Comparison of ENCODE assay signal across 1 cellular context in the genomic region with DNA sequence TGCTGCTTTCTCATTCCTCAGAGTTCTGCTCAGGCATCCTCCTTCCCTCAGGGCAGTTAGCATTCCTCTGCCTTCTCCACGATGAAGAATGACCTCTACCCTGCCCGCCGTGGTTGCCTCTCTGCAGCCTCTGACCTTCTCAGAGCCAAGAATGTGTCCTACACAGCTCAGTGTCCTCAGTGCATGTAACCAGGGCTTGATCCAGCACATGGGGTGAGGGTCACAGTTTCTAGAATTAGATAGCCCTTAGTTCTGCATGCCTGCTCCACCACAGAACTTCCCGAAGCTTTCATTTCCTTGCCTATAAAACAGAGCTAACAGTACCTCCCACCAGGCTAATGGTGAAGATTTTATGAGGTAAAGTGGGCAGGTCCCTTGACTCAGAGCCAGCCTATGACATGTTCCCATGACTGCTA.
TF ChIP-seq lines count a peak whose summit lies in the region.

No MANE protein-coding gene starts in this region.

TF ChIP-seq in HEK293, 187 proteins besides CTCF, POLR2A, EP300 and RAD21 (continued from another document):
- no peak for TF ChIP-seq HOXA7 (CRISPR knock-in tag; IDR thresholded peaks at IDR 0.05; ENCODE audit: borderline replicate concordance)
- TF ChIP-seq, protein P1, sequence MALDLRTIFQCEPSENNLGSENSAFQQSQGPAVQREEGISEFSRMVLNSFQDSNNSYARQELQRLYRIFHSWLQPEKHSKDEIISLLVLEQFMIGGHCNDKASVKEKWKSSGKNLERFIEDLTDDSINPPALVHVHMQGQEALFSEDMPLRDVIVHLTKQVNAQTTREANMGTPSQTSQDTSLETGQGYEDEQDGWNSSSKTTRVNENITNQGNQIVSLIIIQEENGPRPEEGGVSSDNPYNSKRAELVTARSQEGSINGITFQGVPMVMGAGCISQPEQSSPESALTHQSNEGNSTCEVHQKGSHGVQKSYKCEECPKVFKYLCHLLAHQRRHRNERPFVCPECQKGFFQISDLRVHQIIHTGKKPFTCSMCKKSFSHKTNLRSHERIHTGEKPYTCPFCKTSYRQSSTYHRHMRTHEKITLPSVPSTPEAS (tag by site-specific recombination; IDR thresholded peaks at IDR 0.05): no peak
- no peak for TF ChIP-seq ZBTB7A (tag by site-specific recombination; IDR thresholded peaks at IDR 0.05; ENCODE audit: low read depth)
- no peak for TF ChIP-seq HOXC10 (CRISPR knock-in tag; IDR thresholded peaks at IDR 0.05)
- no peak for TF ChIP-seq ZNF677 (tag by site-specific recombination; IDR thresholded peaks at IDR 0.05)
- TF ChIP-seq, protein P2, sequence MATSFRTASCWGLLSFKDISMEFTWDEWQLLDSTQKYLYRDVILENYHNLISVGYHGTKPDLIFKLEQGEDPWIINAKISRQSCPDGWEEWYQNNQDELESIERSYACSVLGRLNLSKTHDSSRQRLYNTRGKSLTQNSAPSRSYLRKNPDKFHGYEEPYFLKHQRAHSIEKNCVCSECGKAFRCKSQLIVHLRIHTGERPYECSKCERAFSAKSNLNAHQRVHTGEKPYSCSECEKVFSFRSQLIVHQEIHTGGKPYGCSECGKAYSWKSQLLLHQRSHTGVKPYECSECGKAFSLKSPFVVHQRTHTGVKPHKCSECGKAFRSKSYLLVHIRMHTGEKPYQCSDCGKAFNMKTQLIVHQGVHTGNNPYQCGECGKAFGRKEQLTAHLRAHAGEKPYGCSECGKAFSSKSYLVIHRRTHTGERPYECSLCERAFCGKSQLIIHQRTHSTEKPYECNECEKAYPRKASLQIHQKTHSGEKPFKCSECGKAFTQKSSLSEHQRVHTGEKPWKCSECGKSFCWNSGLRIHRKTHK (tag by site-specific recombination; IDR thresholded peaks at IDR 0.05): no peak
- TF ChIP-seq ZNF529 (tag by site-specific recombination; IDR thresholded peaks at IDR 0.05; ENCODE audit: insufficient replicate concordance): no peak
- TF ChIP-seq ZNF157 (tag by site-specific recombination; IDR thresholded peaks at IDR 0.05): no peak
- TF ChIP-seq KLF1 (tag by site-specific recombination; IDR thresholded peaks at IDR 0.05): no peak
- TF ChIP-seq IKZF3 (tag by site-specific recombination; IDR thresholded peaks at IDR 0.05): 0 out of 2 replicates have a peak, but pooled peaks have one; percentile 29
- no peak for TF ChIP-seq ZNF558 (tag by site-specific recombination; IDR thresholded peaks at IDR 0.05)
- TF ChIP-seq ZNF555 (tag by site-specific recombination; conservative IDR thresholded peaks at IDR 0.05): no peak
- peak; percentile 42; the same call in 1 of the 2 replicates for TF ChIP-seq FEZF1 (tag by site-specific recombination; IDR thresholded peaks at IDR 0.05)
- no peak for TF ChIP-seq ZNF10 (tag by site-specific recombination; IDR thresholded peaks at IDR 0.05)
- no peak for TF ChIP-seq MEIS1 (CRISPR knock-in tag; IDR thresholded peaks at IDR 0.05; ENCODE audit: borderline replicate concordance)
- TF ChIP-seq ZNF837 (tag by site-specific recombination; IDR thresholded peaks at IDR 0.05): no peak
- TF ChIP-seq EGR2 (tag by site-specific recombination; IDR thresholded peaks at IDR 0.05; ENCODE audit: low read depth): peak; percentile 48; the same call in 1 of the 2 replicates
- TF ChIP-seq ZNF654 (tag by site-specific recombination; IDR thresholded peaks at IDR 0.05; ENCODE audit: low read depth): no peak
- TF ChIP-seq ZNF600 (tag by site-specific recombination; IDR thresholded peaks at IDR 0.05): 0 out of 2 replicates have a peak, but pooled peaks have one; percentile 30
- peak; percentile 14; the same call in 1 of the 2 replicates for TF ChIP-seq OSR2 (tag by site-specific recombination; IDR thresholded peaks at IDR 0.05)
- no peak for TF ChIP-seq ZNF37A (tag by site-specific recombination; IDR thresholded peaks at IDR 0.05)
- TF ChIP-seq ZFHX2 (tag by site-specific recombination; conservative IDR thresholded peaks at IDR 0.05): peak; percentile 49
- TF ChIP-seq ZNF24 (tag by site-specific recombination; IDR thresholded peaks at IDR 0.05): no peak
- TF ChIP-seq ZNF785 (tag by site-specific recombination; IDR thresholded peaks at IDR 0.05): no peak
- TF ChIP-seq, protein P3, sequence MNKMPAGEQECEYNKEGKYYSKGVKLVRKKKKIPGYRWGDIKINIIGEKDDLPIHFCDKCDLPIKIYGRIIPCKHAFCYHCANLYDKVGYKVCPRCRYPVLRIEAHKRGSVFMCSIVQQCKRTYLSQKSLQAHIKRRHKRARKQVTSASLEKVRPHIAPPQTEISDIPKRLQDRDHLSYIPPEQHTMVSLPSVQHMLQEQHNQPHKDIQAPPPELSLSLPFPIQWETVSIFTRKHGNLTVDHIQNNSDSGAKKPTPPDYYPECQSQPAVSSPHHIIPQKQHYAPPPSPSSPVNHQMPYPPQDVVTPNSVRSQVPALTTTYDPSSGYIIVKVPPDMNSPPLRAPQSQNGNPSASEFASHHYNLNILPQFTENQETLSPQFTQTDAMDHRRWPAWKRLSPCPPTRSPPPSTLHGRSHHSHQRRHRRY (tag by site-specific recombination; IDR thresholded peaks at IDR 0.05): no peak
- no peak for TF ChIP-seq ZNF548 (tag by site-specific recombination; IDR thresholded peaks at IDR 0.05)
- TF ChIP-seq, protein P4, sequence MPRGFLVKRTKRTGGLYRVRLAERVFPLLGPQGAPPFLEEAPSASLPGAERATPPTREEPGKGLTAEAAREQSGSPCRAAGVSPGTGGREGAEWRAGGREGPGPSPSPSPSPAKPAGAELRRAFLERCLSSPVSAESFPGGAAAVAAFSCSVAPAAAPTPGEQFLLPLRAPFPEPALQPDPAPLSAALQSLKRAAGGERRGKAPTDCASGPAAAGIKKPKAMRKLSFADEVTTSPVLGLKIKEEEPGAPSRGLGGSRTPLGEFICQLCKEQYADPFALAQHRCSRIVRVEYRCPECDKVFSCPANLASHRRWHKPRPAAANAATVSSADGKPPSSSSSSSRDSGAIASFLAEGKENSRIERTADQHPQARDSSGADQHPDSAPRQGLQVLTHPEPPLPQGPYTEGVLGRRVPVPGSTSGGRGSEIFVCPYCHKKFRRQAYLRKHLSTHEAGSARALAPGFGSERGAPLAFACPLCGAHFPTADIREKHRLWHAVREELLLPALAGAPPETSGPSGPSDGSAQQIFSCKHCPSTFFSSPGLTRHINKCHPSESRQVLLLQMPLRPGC (tag by site-specific recombination; IDR thresholded peaks at IDR 0.05): no peak
- no peak for TF ChIP-seq ZNF776 (tag by site-specific recombination; IDR thresholded peaks at IDR 0.05; ENCODE audit: borderline replicate concordance)
- no peak for TF ChIP-seq ZNF701 (tag by site-specific recombination; IDR thresholded peaks at IDR 0.05)
- 0 out of 2 replicates have a peak, but pooled peaks have one; percentile 19 for TF ChIP-seq ZIC2 (tag by site-specific recombination; IDR thresholded peaks at IDR 0.05)
- peak; percentile 57; the same call in 1 of the 2 replicates for TF ChIP-seq HOXD13 (CRISPR knock-in tag; IDR thresholded peaks at IDR 0.05; ENCODE audit: borderline replicate concordance)
- TF ChIP-seq TRIM28 (IDR thresholded peaks at IDR 0.05; ENCODE audit: borderline replicate concordance, low read length): no peak
- TF ChIP-seq SP7 (tag by site-specific recombination; IDR thresholded peaks at IDR 0.05): peak; percentile 88
- TF ChIP-seq ZNF302 (tag by site-specific recombination; IDR thresholded peaks at IDR 0.05; ENCODE audit: low read depth): no peak
- TF ChIP-seq ZNF23 (tag by site-specific recombination; IDR thresholded peaks at IDR 0.05; ENCODE audit: borderline replicate concordance): no peak
- TF ChIP-seq, protein P5, sequence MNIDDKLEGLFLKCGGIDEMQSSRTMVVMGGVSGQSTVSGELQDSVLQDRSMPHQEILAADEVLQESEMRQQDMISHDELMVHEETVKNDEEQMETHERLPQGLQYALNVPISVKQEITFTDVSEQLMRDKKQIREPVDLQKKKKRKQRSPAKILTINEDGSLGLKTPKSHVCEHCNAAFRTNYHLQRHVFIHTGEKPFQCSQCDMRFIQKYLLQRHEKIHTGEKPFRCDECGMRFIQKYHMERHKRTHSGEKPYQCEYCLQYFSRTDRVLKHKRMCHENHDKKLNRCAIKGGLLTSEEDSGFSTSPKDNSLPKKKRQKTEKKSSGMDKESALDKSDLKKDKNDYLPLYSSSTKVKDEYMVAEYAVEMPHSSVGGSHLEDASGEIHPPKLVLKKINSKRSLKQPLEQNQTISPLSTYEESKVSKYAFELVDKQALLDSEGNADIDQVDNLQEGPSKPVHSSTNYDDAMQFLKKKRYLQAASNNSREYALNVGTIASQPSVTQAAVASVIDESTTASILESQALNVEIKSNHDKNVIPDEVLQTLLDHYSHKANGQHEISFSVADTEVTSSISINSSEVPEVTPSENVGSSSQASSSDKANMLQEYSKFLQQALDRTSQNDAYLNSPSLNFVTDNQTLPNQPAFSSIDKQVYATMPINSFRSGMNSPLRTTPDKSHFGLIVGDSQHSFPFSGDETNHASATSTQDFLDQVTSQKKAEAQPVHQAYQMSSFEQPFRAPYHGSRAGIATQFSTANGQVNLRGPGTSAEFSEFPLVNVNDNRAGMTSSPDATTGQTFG (tag by site-specific recombination; IDR thresholded peaks at IDR 0.05; ENCODE audit: borderline replicate concordance): no peak
